9 cellular contexts compared by ENCODE assay signal in genomic region chr6:14734416-14735340, GRCh38.
A peak's percentile ranks its signal among the peaks of the same experiment; 100 is the strongest.
DNase-seq lines count a peak whose midpoint lies in the region; ATAC-seq, FAIRE-seq and TF ChIP-seq lines count a peak whose summit lies in the region.
"Had no signal": no experiment of that assay in that cellular context is flagged by ENCODE, and none has a peak within 500 bp of the region (broad histone marks: within the 10 kb centered on the region; RNA-seq: fewer than 3 reads in every experiment).

No MANE protein-coding gene starts in this region.

- POLR2A ChIA-PET in RWPE1 (lab: Yijun Ruan, JAX; ENCODE audit: low non-redundant PET) = no interaction called here

- no peak for FAIRE-seq in D721Med (lab: Jason Lieb, UNC)

- ATAC-seq in HG02973 (IDR thresholded peaks at IDR 0.05; ENCODE audit: unreplicated experiment) (peak; percentile 83), esophagus mucosa (peak; percentile 24)

- H3K27ac ChIP-seq in RWPE1 = peak overlapping the region; percentile 92; the same call in 1 of the 2 replicates
- H3K27ac ChIP-seq: ascending aorta had no signal

- no peak for TF ChIP-seq CTCF in RWPE1 (conservative IDR thresholded peaks at IDR 0.05; ENCODE audit: low read depth)
- TF ChIP-seq CTCF in D721Med (IDR thresholded peaks at IDR 0.05; ENCODE audit: insufficient read depth, missing control alignments) = no peak

- peak; percentile 12 for DNase-seq in stimulated activated CD4-positive, alpha-beta T cell treated with anti-CD3 and anti-CD28 coated beads, Interleukin-12 subunit alpha, Interleukin-12 subunit beta, amount 100 ng/mL, for 4 hours
- DNase-seq in stimulated activated CD4-positive, alpha-beta T cell treated with anti-CD3 and anti-CD28 coated beads, Interleukin-4, amount 100 ng/mL, for 1 hour = no peak
- DNase-seq in RWPE1 (ENCODE audit: low spot score) (no peak), stromal cell of bone marrow (ENCODE audit: low read depth) (peak; percentile 91), DMS153 treated with DMSO at 0.1 percent for 48 hours (lab: John Stamatoyannopoulos, UW; ENCODE audit: unreplicated experiment) (no peak), D721Med (ENCODE audit: insufficient read length, low spot score) (no peak)

- CTCF ChIA-PET in RWPE1 (lab: Yijun Ruan, JAX) = no interaction called here

Comparison
In these comparisons a context has a peak if more than half of its experiments do, and no peak if none do; other contexts are left out.
1. DNase-seq: peak in stimulated activated CD4-positive, alpha-beta T cell treated with anti-CD3 and anti-CD28 coated beads, Interleukin-12 subunit alpha, Interleukin-12 subunit beta, amount 100 ng/mL, for 4 hours (single experiment) and stromal cell of bone marrow (single experiment); none in stimulated activated CD4-positive, alpha-beta T cell treated with anti-CD3 and anti-CD28 coated beads, Interleukin-4, amount 100 ng/mL, for 1 hour (single experiment), RWPE1 (single experiment), DMS153 treated with DMSO at 0.1 percent for 48 hours (single experiment) and D721Med (single experiment).